Comparison of ENCODE assay signal across 17 cellular contexts in genomic region chr1:2951856-2952255, GRCh38.
DNase-seq lines count a peak whose midpoint lies in the region; ATAC-seq and TF ChIP-seq lines count a peak whose summit lies in the region.
"Had no signal": no experiment of that assay in that cellular context is flagged by ENCODE, and none has a peak within 500 bp of the region (broad histone marks: within the 10 kb centered on the region; RNA-seq: fewer than 3 reads in every experiment).

No MANE protein-coding gene starts in this region.

- DNase-seq in DMS79 (lab: John Stamatoyannopoulos, UW): peak; percentile 40
- DNase-seq in RWPE2 (ENCODE audit: low spot score): peak; percentile 37
- peak; percentile 30 for DNase-seq in lower lobe of right lung
- no peak for DNase-seq in DMS114 treated with DMSO at 0.1 percent for 48 hours (lab: John Stamatoyannopoulos, UW; ENCODE audit: unreplicated experiment)
- DNase-seq in osteocyte (ENCODE audit: extremely low spot score, unreplicated experiment): no peak
- no peak for DNase-seq in DMS53 (lab: John Stamatoyannopoulos, UW)
- DNase-seq: CD4-positive, alpha-beta memory T cell; MG63; NCI-H1417 treated with DMSO at 0.1 percent for 48 hours; NCI-H187; NCI-H446; NCI-H526; OCI-M1; SHP77 had no signal

- H3K27ac Mint-ChIP-seq in stimulated activated memory B cell treated with anti-CD40 and anti-IgM and Interleukin-4, amounts not matched to agents 10 μg/mL and 1 μg/mL and 100 μg/mL, for 72 hours: peak overlapping the region; percentile 80
- H3K27ac Mint-ChIP-seq in osteocyte (ENCODE audit: unreplicated experiment): no peak overlapping the region
- H3K27ac Mint-ChIP-seq: CD4-positive, alpha-beta memory T cell had no signal

- H3K4me3 Mint-ChIP-seq in stimulated activated memory B cell treated with anti-CD40 and anti-IgM and Interleukin-4, amounts not matched to agents 10 μg/mL and 1 μg/mL and 100 μg/mL, for 72 hours: peak overlapping the region; percentile 29
- H3K4me3 Mint-ChIP-seq in osteocyte (ENCODE audit: unreplicated experiment): no peak overlapping the region

- peaks cover 39% of the 10 kb centered on the region for H3K27me3 ChIP-seq in RWPE2 (ENCODE audit: insufficient read depth, poor library complexity, severe bottlenecking)
- peaks cover 34% of the 10 kb centered on the region for H3K27me3 ChIP-seq in lower lobe of right lung (ENCODE audit: low read depth)

- no peak for ATAC-seq in RWPE2 (ENCODE audit: low read depth)
- peak in 1 of 2 donors; percentile 13 for ATAC-seq in lower lobe of right lung
- no peak for ATAC-seq in stimulated activated memory B cell treated with anti-CD40 and anti-IgM and Interleukin-4, amounts not matched to agents 10 μg/mL and 1 μg/mL and 100 μg/mL, for 72 hours
- ATAC-seq: K562 had no signal

- H3K36me3 ChIP-seq in RWPE2 (ENCODE audit: low read depth) (no peaks in the 10 kb centered on the region), lower lobe of right lung (no peaks in the 10 kb centered on the region)
- H3K36me3 ChIP-seq: BLaER1, MG63 had no signal

- intact Hi-C loops in lower lobe of right lung (cut with DNase I): no loop called here

- no peak overlapping the region for H3K27ac ChIP-seq in RWPE2 (ENCODE audit: poor library complexity, severe bottlenecking)
- H3K27ac ChIP-seq in lower lobe of right lung: no peak overlapping the region
- H3K27ac ChIP-seq: BLaER1 had no signal

- no peak for TF ChIP-seq CTCF in RWPE2 (IDR thresholded peaks at IDR 0.05; ENCODE audit: poor library complexity, severe bottlenecking)
- TF ChIP-seq CTCF in lower lobe of right lung (IDR thresholded peaks at IDR 0.05): no peak
- no peak for TF ChIP-seq CTCF in osteocyte (IDR thresholded peaks at IDR 0.05)

- peaks cover 6% of the 10 kb centered on the region for H3K27me3 Mint-ChIP-seq in stimulated activated memory B cell treated with anti-CD40 and anti-IgM and Interleukin-4, amounts not matched to agents 10 μg/mL and 1 μg/mL and 100 μg/mL, for 72 hours
- H3K27me3 Mint-ChIP-seq in osteocyte (ENCODE audit: unreplicated experiment): no peaks in the 10 kb centered on the region

- H3K36me3 Mint-ChIP-seq in stimulated activated memory B cell treated with anti-CD40 and anti-IgM and Interleukin-4, amounts not matched to agents 10 μg/mL and 1 μg/mL and 100 μg/mL, for 72 hours: peaks cover 32% of the 10 kb centered on the region
- no peaks in the 10 kb centered on the region for H3K36me3 Mint-ChIP-seq in osteocyte (ENCODE audit: unreplicated experiment)

- no peaks in the 10 kb centered on the region for H3K9me3 ChIP-seq in RWPE2 (ENCODE audit: severe bottlenecking)
- H3K9me3 ChIP-seq in lower lobe of right lung: peaks cover 8% of the 10 kb centered on the region
- H3K9me3 ChIP-seq: MG63 had no signal

- H3K4me3 ChIP-seq in RWPE2 (ENCODE audit: severe bottlenecking) (no peak overlapping the region), lower lobe of right lung (no peak overlapping the region)
- H3K4me3 ChIP-seq: BLaER1, K562, MG63 had no signal

- H3K4me1 Mint-ChIP-seq in stimulated activated memory B cell treated with anti-CD40 and anti-IgM and Interleukin-4, amounts not matched to agents 10 μg/mL and 1 μg/mL and 100 μg/mL, for 72 hours: peaks cover 66% of the 10 kb centered on the region
- no peaks in the 10 kb centered on the region for H3K4me1 Mint-ChIP-seq in osteocyte (ENCODE audit: unreplicated experiment)
- H3K4me1 Mint-ChIP-seq: CD4-positive, alpha-beta memory T cell had no signal

- peaks cover 30% of the 10 kb centered on the region for H3K9me3 Mint-ChIP-seq in stimulated activated memory B cell treated with anti-CD40 and anti-IgM and Interleukin-4, amounts not matched to agents 10 μg/mL and 1 μg/mL and 100 μg/mL, for 72 hours
- H3K9me3 Mint-ChIP-seq in osteocyte (ENCODE audit: unreplicated experiment): peaks cover 46% of the 10 kb centered on the region

- H3K4me1 ChIP-seq in RWPE2 (ENCODE audit: insufficient read depth, poor library complexity, severe bottlenecking): no peaks in the 10 kb centered on the region
- no peaks in the 10 kb centered on the region for H3K4me1 ChIP-seq in lower lobe of right lung

Comparison
In these comparisons a context has a peak if more than half of its experiments do, and no peak if none do; other contexts are left out.
1. DNase-seq: peak in DMS79 (single experiment), RWPE2 (single experiment) and lower lobe of right lung (single experiment); none in DMS114 treated with DMSO at 0.1 percent for 48 hours (single experiment), osteocyte (single experiment) and DMS53 (single experiment).